Comparison of ENCODE assay signal across 1 cellular context in genomic region chr4:23788027-23788426, GRCh38.
TF ChIP-seq lines count a peak whose summit lies in the region.

No MANE protein-coding gene starts in this region.

TF ChIP-seq in HepG2, 621 proteins besides CTCF, POLR2A, EP300 and RAD21 (continued from another document and continues in another):
- TF ChIP-seq HNRNPL (IDR thresholded peaks at IDR 0.05; ENCODE audit: low read depth, low read length), result 0 out of 2 replicates have a peak, but pooled peaks have one; percentile 43
- no peak for TF ChIP-seq ZFP36 (IDR thresholded peaks at IDR 0.05; ENCODE audit: borderline replicate concordance, low read depth, low read length, partially characterized antibody)
- TF ChIP-seq ZNF333 (CRISPR knock-in tag; IDR thresholded peaks at IDR 0.05; ENCODE audit: borderline replicate concordance), result no peak
- no peak for TF ChIP-seq ZNF552 (CRISPR knock-in tag; IDR thresholded peaks at IDR 0.05; ENCODE audit: borderline replicate concordance)
- TF ChIP-seq HIC2 (CRISPR knock-in tag; IDR thresholded peaks at IDR 0.05; ENCODE audit: low read depth), result peak; percentile 64; the same call in 1 of the 2 replicates
- TF ChIP-seq ZFP37 (CRISPR knock-in tag; IDR thresholded peaks at IDR 0.05; ENCODE audit: borderline replicate concordance), result no peak
- no peak for TF ChIP-seq FOXO1 (CRISPR knock-in tag; IDR thresholded peaks at IDR 0.05)
- TF ChIP-seq, protein P1, sequence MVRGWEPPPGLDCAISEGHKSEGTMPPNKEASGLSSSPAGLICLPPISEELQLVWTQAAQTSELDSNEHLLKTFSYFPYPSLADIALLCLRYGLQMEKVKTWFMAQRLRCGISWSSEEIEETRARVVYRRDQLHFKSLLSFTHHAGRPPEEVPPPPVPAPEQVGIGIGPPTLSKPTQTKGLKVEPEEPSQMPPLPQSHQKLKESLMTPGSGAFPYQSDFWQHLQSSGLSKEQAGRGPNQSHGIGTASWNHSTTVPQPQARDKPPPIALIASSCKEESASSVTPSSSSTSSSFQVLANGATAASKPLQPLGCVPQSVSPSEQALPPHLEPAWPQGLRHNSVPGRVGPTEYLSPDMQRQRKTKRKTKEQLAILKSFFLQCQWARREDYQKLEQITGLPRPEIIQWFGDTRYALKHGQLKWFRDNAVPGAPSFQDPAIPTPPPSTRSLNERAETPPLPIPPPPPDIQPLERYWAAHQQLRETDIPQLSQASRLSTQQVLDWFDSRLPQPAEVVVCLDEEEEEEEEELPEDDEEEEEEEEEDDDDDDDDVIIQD (CRISPR knock-in tag; IDR thresholded peaks at IDR 0.05; ENCODE audit: low read depth), result no peak
- TF ChIP-seq ZHX2 (IDR thresholded peaks at IDR 0.05; ENCODE audit: low read depth), result no peak
- TF ChIP-seq ZHX2 (CRISPR knock-in tag; IDR thresholded peaks at IDR 0.05; ENCODE audit: borderline replicate concordance), result no peak
- TF ChIP-seq ZBTB37 (CRISPR knock-in tag; IDR thresholded peaks at IDR 0.05), result peak; percentile 96
- no peak for TF ChIP-seq ZZZ3 (CRISPR knock-in tag; IDR thresholded peaks at IDR 0.05; ENCODE audit: borderline replicate concordance)
- no peak for TF ChIP-seq GATAD1 (CRISPR knock-in tag; IDR thresholded peaks at IDR 0.05)
- no peak for TF ChIP-seq ZNF879 (CRISPR knock-in tag; IDR thresholded peaks at IDR 0.05)
- no peak for TF ChIP-seq SMARCE1 (IDR thresholded peaks at IDR 0.05; ENCODE audit: borderline replicate concordance)
- TF ChIP-seq ZBTB34 (CRISPR knock-in tag; IDR thresholded peaks at IDR 0.05), result peak; percentile 99
- peak; percentile 67; the same call in 1 of the 2 replicates for TF ChIP-seq CHD4 (IDR thresholded peaks at IDR 0.05; ENCODE audit: borderline replicate concordance, low read length)
- no peak for TF ChIP-seq CREM (IDR thresholded peaks at IDR 0.05)
- no peak for TF ChIP-seq CREM (CRISPR knock-in tag; IDR thresholded peaks at IDR 0.05)
- no peak for TF ChIP-seq PLRG1 (conservative IDR thresholded peaks at IDR 0.05)
- peak; percentile 90 for TF ChIP-seq NR2F6 (IDR thresholded peaks at IDR 0.05)
- TF ChIP-seq NR2F6 (CRISPR knock-in tag; IDR thresholded peaks at IDR 0.05), result peak; percentile 78
- TF ChIP-seq RARA (CRISPR knock-in tag; IDR thresholded peaks at IDR 0.05), result peak; percentile 40; the same call in 1 of the 2 replicates
- no peak for TF ChIP-seq POLR2G (IDR thresholded peaks at IDR 0.05; ENCODE audit: low read depth, low read length)
- no peak for TF ChIP-seq SRF (IDR thresholded peaks at IDR 0.05; ENCODE audit: low read depth, low read length)
- TF ChIP-seq TBP (CRISPR knock-in tag; IDR thresholded peaks at IDR 0.05), result no peak
- TF ChIP-seq, protein P2, sequence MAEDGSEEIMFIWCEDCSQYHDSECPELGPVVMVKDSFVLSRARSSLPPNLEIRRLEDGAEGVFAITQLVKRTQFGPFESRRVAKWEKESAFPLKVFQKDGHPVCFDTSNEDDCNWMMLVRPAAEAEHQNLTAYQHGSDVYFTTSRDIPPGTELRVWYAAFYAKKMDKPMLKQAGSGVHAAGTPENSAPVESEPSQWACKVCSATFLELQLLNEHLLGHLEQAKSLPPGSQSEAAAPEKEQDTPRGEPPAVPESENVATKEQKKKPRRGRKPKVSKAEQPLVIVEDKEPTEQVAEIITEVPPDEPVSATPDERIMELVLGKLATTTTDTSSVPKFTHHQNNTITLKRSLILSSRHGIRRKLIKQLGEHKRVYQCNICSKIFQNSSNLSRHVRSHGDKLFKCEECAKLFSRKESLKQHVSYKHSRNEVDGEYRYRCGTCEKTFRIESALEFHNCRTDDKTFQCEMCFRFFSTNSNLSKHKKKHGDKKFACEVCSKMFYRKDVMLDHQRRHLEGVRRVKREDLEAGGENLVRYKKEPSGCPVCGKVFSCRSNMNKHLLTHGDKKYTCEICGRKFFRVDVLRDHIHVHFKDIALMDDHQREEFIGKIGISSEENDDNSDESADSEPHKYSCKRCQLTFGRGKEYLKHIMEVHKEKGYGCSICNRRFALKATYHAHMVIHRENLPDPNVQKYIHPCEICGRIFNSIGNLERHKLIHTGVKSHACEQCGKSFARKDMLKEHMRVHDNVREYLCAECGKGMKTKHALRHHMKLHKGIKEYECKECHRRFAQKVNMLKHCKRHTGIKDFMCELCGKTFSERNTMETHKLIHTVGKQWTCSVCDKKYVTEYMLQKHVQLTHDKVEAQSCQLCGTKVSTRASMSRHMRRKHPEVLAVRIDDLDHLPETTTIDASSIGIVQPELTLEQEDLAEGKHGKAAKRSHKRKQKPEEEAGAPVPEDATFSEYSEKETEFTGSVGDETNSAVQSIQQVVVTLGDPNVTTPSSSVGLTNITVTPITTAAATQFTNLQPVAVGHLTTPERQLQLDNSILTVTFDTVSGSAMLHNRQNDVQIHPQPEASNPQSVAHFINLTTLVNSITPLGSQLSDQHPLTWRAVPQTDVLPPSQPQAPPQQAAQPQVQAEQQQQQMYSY (CRISPR knock-in tag; IDR thresholded peaks at IDR 0.05), result no peak
- TF ChIP-seq ZNF431 (CRISPR knock-in tag; IDR thresholded peaks at IDR 0.05; ENCODE audit: borderline replicate concordance, low read depth), result no peak
- no peak for TF ChIP-seq HNRNPUL1 (IDR thresholded peaks at IDR 0.05; ENCODE audit: low read depth, low read length)
- TF ChIP-seq SNAPC4 (CRISPR knock-in tag; IDR thresholded peaks at IDR 0.05), result no peak
- TF ChIP-seq, protein P3, sequence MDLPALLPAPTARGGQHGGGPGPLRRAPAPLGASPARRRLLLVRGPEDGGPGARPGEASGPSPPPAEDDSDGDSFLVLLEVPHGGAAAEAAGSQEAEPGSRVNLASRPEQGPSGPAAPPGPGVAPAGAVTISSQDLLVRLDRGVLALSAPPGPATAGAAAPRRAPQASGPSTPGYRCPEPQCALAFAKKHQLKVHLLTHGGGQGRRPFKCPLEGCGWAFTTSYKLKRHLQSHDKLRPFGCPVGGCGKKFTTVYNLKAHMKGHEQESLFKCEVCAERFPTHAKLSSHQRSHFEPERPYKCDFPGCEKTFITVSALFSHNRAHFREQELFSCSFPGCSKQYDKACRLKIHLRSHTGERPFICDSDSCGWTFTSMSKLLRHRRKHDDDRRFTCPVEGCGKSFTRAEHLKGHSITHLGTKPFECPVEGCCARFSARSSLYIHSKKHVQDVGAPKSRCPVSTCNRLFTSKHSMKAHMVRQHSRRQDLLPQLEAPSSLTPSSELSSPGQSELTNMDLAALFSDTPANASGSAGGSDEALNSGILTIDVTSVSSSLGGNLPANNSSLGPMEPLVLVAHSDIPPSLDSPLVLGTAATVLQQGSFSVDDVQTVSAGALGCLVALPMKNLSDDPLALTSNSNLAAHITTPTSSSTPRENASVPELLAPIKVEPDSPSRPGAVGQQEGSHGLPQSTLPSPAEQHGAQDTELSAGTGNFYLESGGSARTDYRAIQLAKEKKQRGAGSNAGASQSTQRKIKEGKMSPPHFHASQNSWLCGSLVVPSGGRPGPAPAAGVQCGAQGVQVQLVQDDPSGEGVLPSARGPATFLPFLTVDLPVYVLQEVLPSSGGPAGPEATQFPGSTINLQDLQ (CRISPR knock-in tag; IDR thresholded peaks at IDR 0.05), result no peak
